In the genomic region with DNA sequence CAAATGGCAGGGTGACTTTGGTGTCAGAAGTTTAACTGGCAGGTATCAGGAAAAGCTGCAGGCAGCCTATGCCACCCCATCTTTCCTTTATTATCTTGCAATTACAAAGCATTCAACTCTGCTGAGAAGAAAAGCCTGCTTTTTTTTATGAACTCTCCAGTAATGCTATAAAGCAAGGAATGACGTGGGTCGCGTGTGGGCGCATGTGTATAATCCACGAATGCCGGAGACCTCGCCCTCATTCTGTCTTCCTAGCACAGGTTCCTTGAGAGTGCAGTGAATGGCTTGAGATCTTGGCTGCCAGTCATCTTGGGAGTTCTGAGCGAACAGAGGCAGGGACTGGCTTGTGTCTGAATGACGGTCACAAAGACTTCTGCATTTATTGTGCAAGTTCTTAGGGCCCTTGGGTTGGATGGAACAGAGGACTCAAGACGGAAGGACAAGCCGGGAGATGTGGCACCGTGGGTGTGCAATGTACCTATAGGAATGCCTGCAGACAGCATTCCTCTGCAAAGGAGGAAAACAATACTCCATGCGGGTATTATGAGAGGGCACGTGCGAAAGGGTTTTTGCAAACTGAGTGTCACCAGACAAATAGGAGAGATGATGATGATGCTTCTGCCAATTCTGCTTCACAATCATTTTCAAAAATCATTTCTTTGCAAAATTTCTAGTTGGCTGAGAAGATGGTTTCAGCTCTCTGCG, we compare ENCODE assay signal across 21 cellular contexts.
"Had no signal": no experiment of that assay in that cellular context is flagged by ENCODE, and none has a peak within 500 bp of the region (broad histone marks: within the 10 kb centered on the region; RNA-seq: fewer than 3 reads in every experiment).

No MANE protein-coding gene starts in this region.

- H3K27ac ChIP-seq: foreskin keratinocyte, left ventricle myocardium inferior, parathyroid adenoma, psoas muscle, testis, upper lobe of left lung, vagina had no signal

- DNase-seq: activated CD4-positive, alpha-beta T cell treated with anti-CD3 and anti-CD28 coated beads for 1 hour; activated gamma-delta T cell treated with Interleukin-2 at 50 U/mL for 16 hours; activated naive CD4-positive, alpha-beta T cell treated with anti-CD3 and anti-CD28 coated beads, Interleukin-2, amount 50 U/mL, for 16 hours; activated T-cell treated with anti-CD3 and anti-CD28 coated beads, Interleukin-2, amount 50 U/mL, for 4 hours; foreskin keratinocyte; psoas muscle; stimulated activated CD4-positive, alpha-beta T cell treated with anti-CD3 and anti-CD28 coated beads, Interleukin-12 subunit alpha, Interleukin-12 subunit beta, amount 100 ng/mL, for 4 hours; stimulated activated CD4-positive, alpha-beta T cell treated with anti-CD3 and anti-CD28 coated beads, Interleukin-4, amount 100 ng/mL, for 1 hour had no signal

- H3K9me3 Mint-ChIP-seq: activated CD8-positive, alpha-beta T cell treated with anti-CD3 and anti-CD28 coated beads for 36 hours; activated T-cell treated with anti-CD3 and anti-CD28 coated beads, Interleukin-2, amount 50 U/mL, for 4 hours; activated T-helper 17 cell treated with anti-CD3 and anti-CD28 coated beads, Interleukin-2, amount 50 U/mL, for 72 hours; central memory CD8-positive, alpha-beta T cell; dendritic cell treated with granulocyte-macrophage colony-stimulating factor and Interleukin-4, amounts not matched to agents 40 ng/mL and 50 ng/mL, for 4 days; endodermal cell; nephron progenitor cell had no signal

- H3K4me3 Mint-ChIP-seq: activated CD8-positive, alpha-beta T cell treated with anti-CD3 and anti-CD28 coated beads for 36 hours; activated T-cell treated with anti-CD3 and anti-CD28 coated beads, Interleukin-2, amount 50 U/mL, for 4 hours; activated T-helper 17 cell treated with anti-CD3 and anti-CD28 coated beads, Interleukin-2, amount 50 U/mL, for 72 hours; central memory CD8-positive, alpha-beta T cell; dendritic cell treated with granulocyte-macrophage colony-stimulating factor and Interleukin-4, amounts not matched to agents 40 ng/mL and 50 ng/mL, for 4 days had no signal

- H3K36me3 ChIP-seq: left ventricle myocardium inferior, upper lobe of left lung, vagina had no signal

- H3K79me2 ChIP-seq: parathyroid adenoma had no signal

- H3K27ac Mint-ChIP-seq: activated CD8-positive, alpha-beta T cell treated with anti-CD3 and anti-CD28 coated beads for 36 hours; activated T-helper 17 cell treated with anti-CD3 and anti-CD28 coated beads, Interleukin-2, amount 50 U/mL, for 72 hours; dendritic cell treated with granulocyte-macrophage colony-stimulating factor and Interleukin-4, amounts not matched to agents 40 ng/mL and 50 ng/mL, for 4 days; endodermal cell; nephron progenitor cell; WTC11 had no signal

- H3K9ac ChIP-seq: parathyroid adenoma had no signal

- ATAC-seq: activated CD8-positive, alpha-beta T cell treated with anti-CD3 and anti-CD28 coated beads for 36 hours; activated T-helper 17 cell treated with anti-CD3 and anti-CD28 coated beads, Interleukin-2, amount 50 U/mL, for 72 hours; psoas muscle had no signal

- H3K4me3 ChIP-seq: lung, psoas muscle, testis, vagina had no signal

- H3K27me3 Mint-ChIP-seq: dendritic cell treated with granulocyte-macrophage colony-stimulating factor and Interleukin-4, amounts not matched to agents 40 ng/mL and 50 ng/mL, for 4 days had no signal

- H3K36me3 Mint-ChIP-seq: WTC11 had no signal

- H3K4me1 Mint-ChIP-seq: activated T-helper 17 cell treated with anti-CD3 and anti-CD28 coated beads, Interleukin-2, amount 50 U/mL, for 72 hours; central memory CD8-positive, alpha-beta T cell had no signal

- H3K27me3 ChIP-seq: foreskin keratinocyte, testis, upper lobe of left lung, vagina had no signal

- H3K4me1 ChIP-seq: foreskin keratinocyte, left ventricle myocardium inferior, parathyroid adenoma, psoas muscle, testis, vagina had no signal

- H3K9me3 ChIP-seq: left ventricle myocardium inferior, psoas muscle, testis, upper lobe of left lung, vagina had no signal
